Comparison of ENCODE assay signal across 8 cellular contexts in the genomic region with DNA sequence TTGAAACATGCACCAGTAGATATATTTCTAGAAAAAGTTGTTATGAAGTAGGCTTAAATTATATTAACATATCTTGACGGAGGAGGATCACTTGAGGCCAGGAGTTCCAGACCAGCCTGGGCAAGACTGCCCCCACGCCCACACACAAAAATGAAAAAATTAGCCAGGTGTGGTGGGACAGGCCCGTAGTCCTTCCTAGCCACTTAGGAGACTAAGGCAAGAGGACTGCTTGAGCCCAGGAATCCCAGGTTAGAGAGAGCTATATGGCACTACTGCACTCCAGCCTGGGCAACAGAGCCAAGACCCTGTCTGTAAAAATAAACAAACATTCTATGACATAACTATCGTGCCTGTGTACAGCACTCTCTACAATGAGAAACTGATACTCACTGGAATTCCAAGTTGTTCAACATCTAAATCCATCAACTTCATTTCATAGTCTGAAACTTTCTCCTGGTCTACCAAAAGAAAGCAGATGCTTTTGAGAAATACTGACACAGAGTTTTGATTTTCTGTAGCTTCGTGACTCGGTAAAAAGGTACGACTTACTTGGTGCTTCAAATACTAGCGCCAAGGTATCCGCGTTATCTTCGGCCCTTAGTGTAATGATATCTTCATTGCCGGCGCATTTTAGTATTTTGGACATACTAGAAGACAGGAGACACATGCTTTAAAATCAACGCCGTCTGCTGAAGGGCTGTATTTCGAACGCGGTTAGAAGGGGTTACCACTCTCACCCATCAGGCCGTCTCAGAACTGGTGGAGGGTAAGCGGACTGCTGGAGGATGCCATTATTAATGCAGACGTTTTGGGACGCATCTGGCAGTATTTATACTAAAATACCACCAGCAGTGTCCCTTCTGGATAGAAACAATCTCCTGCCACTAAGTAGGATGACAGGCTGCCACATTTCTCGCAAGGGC. TPM values are rescaled to one million over a fixed set of nuclear protein-coding genes. Genes with fewer than 3 reads are reported as not detected.
DNase-seq lines count a peak whose midpoint lies in the region; ATAC-seq and TF ChIP-seq lines count a peak whose summit lies in the region.

No MANE protein-coding gene starts in this region.

- no peak for TF ChIP-seq CTCF in astrocyte of the cerebellum (IDR thresholded peaks at IDR 0.05; ENCODE audit: low read depth, low read length, missing control alignments)

- peak overlapping the region; percentile 87 for H3K4me2 ChIP-seq in mesenchymal stem cell (ENCODE audit: low read length, poor library complexity, severe bottlenecking)

- in situ Hi-C loops in astrocyte of the cerebellum (cut with HindIII; ENCODE audit: low sequenced_read_pairs) = no loop called here

- peaks cover 3 to 45% of the 10 kb centered on the region in 2 experiments for H3K36me3 ChIP-seq in mesenchymal stem cell (ENCODE audit: control insufficient read depth in 1 of 2, insufficient read depth in 2 of 2, low read depth in 1 of 2, low read length in 2 of 2)

- H2AK5ac ChIP-seq in mesenchymal stem cell (ENCODE audit: low read length, severe bottlenecking) = no peak overlapping the region

- WGBS in mesenchymal stem cell = 2% methylated on average over 23 of the region's 23 CpGs

- H2BK5ac ChIP-seq in mesenchymal stem cell (ENCODE audit: low read depth, low read length, poor library complexity, severe bottlenecking) = no peak overlapping the region

- peak; percentile 11 for DNase-seq in stimulated activated CD4-positive, alpha-beta T cell treated with anti-CD3 and anti-CD28 coated beads, Interleukin-4, amount 100 ng/mL, for 24 hours
- DNase-seq in stimulated activated CD4-positive, alpha-beta T cell treated with anti-CD3 and anti-CD28 coated beads, Interleukin-4, amount 100 ng/mL, for 1 hour = no peak
- DNase-seq in astrocyte of the cerebellum (ENCODE audit: low read depth) = no peak
- peak; percentile 9 for DNase-seq in mesenchymal stem cell
- no peak for DNase-seq in amygdala (lab: John Stamatoyannopoulos, UW)
- no peak for DNase-seq in NOMO-1 treated with DMSO at 0.1 percent for 48 hours (lab: John Stamatoyannopoulos, UW; ENCODE audit: unreplicated experiment)
- no peak for DNase-seq in NCI-H1694 (lab: John Stamatoyannopoulos, UW)

- H2BK120ac ChIP-seq in mesenchymal stem cell (ENCODE audit: low read depth, low read length) = no peak overlapping the region

- H3K4ac ChIP-seq in mesenchymal stem cell (ENCODE audit: low read depth in 1 of 2, low read length in 2 of 2) = no peak overlapping the region

- H3K23ac ChIP-seq in mesenchymal stem cell (ENCODE audit: low read length in 2 of 2) = peak overlapping the region in 1 of 2 experiments; percentile 92

- no peak overlapping the region for H2BK12ac ChIP-seq in mesenchymal stem cell (ENCODE audit: low read length in 2 of 2)

- H4K8ac ChIP-seq in mesenchymal stem cell (ENCODE audit: low read length) = no peak overlapping the region

- no peak overlapping the region for H3K14ac ChIP-seq in mesenchymal stem cell (ENCODE audit: low read length in 2 of 2)

- H3K4me3 ChIP-seq in astrocyte of the cerebellum (ENCODE audit: low read depth, low read length) (peak overlapping the region; percentile 57), mesenchymal stem cell (ENCODE audit: insufficient read depth in 1 of 2, low read depth in 1 of 2, low read length in 2 of 2) (peak overlapping the region; percentile 68 to 100)

- H2AFZ ChIP-seq in mesenchymal stem cell (ENCODE audit: low read depth, low read length) = no peak overlapping the region

- peak overlapping the region; percentile 100 for H3K9ac ChIP-seq in mesenchymal stem cell (ENCODE audit: low read length)

- no peak overlapping the region for H3K27ac ChIP-seq in mesenchymal stem cell (ENCODE audit: low read length, poor library complexity, severe bottlenecking)

- ATAC-seq in HG03108 (IDR thresholded peaks at IDR 0.05; ENCODE audit: unreplicated experiment) = no peak

- no peaks in the 10 kb centered on the region for H3K27me3 ChIP-seq in mesenchymal stem cell (ENCODE audit: control insufficient read depth in 1 of 2, insufficient read depth in 1 of 2, low read length in 2 of 2)

- H3K4me1 ChIP-seq in mesenchymal stem cell (ENCODE audit: control insufficient read depth, insufficient read depth, low read depth, low read length) = peaks cover 7% of the 10 kb centered on the region

- no peak overlapping the region for H2BK15ac ChIP-seq in mesenchymal stem cell (ENCODE audit: low read depth, poor library complexity, severe bottlenecking)

- H3K18ac ChIP-seq in mesenchymal stem cell (ENCODE audit: low read depth in 1 of 2, low read length in 2 of 2) = no peak overlapping the region

- H4K91ac ChIP-seq in mesenchymal stem cell (ENCODE audit: low read length) = no peak overlapping the region

- H3K9me3 ChIP-seq in mesenchymal stem cell (ENCODE audit: control insufficient read depth, low read length) = no peaks in the 10 kb centered on the region

- peaks cover 2% of the 10 kb centered on the region for H3K79me1 ChIP-seq in mesenchymal stem cell (replicated peaks; ENCODE audit: low read length, poor library complexity, severe bottlenecking)

RNA-seq across cellular contexts. Expression of gene PCNA, which starts 1.3 kb away (rescaled TPM):
- polyA plus RNA-seq in mesenchymal stem cell (2013, experiment 1 of 2) = 53.6 TPM
- 57.8 TPM for polyA plus RNA-seq in mesenchymal stem cell (2013, experiment 2 of 2)

RNA-seq across cellular contexts. Expression of gene TMEM230, which starts 5.6 kb away (rescaled TPM):
- polyA plus RNA-seq in mesenchymal stem cell (2013, experiment 1 of 2) = 159 TPM
- 168 TPM for polyA plus RNA-seq in mesenchymal stem cell (2013, experiment 2 of 2)

RNA-seq across cellular contexts. Expression of gene CDS2, which starts 8.3 kb away (rescaled TPM):
- 29.5 TPM for polyA plus RNA-seq in mesenchymal stem cell (2013, experiment 1 of 2)
- 32.0 TPM for polyA plus RNA-seq in mesenchymal stem cell (2013, experiment 2 of 2)

Comparison
In these comparisons a context has a peak if more than half of its experiments do, and no peak if none do; other contexts are left out.
1. DNase-seq: peak in stimulated activated CD4-positive, alpha-beta T cell treated with anti-CD3 and anti-CD28 coated beads, Interleukin-4, amount 100 ng/mL, for 24 hours (single experiment) and mesenchymal stem cell (single experiment); none in stimulated activated CD4-positive, alpha-beta T cell treated with anti-CD3 and anti-CD28 coated beads, Interleukin-4, amount 100 ng/mL, for 1 hour (single experiment), astrocyte of the cerebellum (single experiment), amygdala (0 of 56), NOMO-1 treated with DMSO at 0.1 percent for 48 hours (single experiment) and NCI-H1694 (single experiment).